In genomic region chr15:39920510-39921273, GRCh38 we compare ENCODE assay signal across 8 cellular contexts. TPM values are rescaled to one million over a fixed set of nuclear protein-coding genes. Genes with fewer than 3 reads are reported as not detected.
DNase-seq lines count a peak whose midpoint lies in the region; ATAC-seq and TF ChIP-seq lines count a peak whose summit lies in the region.

No MANE protein-coding gene starts in this region.

- H3K18ac ChIP-seq in trophoblast cell (ENCODE audit: low read length): peak overlapping the region; percentile 2

- peak; percentile 83 for DNase-seq in EH (ENCODE audit: low read depth)
- peak; percentile 44 for DNase-seq in Jurkat, Clone E6-1 (ENCODE audit: low read depth, low spot score)
- peak; percentile 61 for DNase-seq in SKM-1 (lab: John Stamatoyannopoulos, UW; ENCODE audit: unreplicated experiment)
- peak; percentile 86 for DNase-seq in activated naive CD8-positive, alpha-beta T cell treated with anti-CD3 and anti-CD28 coated beads, Interleukin-2, amount 10 ng/mL, durations not matched to agents 7 days and 5 days
- DNase-seq in cardiac muscle cell (ENCODE audit: low read depth in 1 of 2, low spot score in 1 of 2): peak; percentile 77 to 87
- DNase-seq in trophoblast cell: peak; percentile 58 to 82
- DNase-seq in transverse colon: peak; percentile 80

- peaks cover 2% of the 10 kb centered on the region for H3K36me3 Mint-ChIP-seq in activated naive CD8-positive, alpha-beta T cell treated with anti-CD3 and anti-CD28 coated beads, Interleukin-2, amount 10 ng/mL, durations not matched to agents 7 days and 5 days

- peaks cover 24% of the 10 kb centered on the region for H3K27me3 ChIP-seq in cardiac muscle cell
- peaks cover 13% of the 10 kb centered on the region for H3K27me3 ChIP-seq in trophoblast cell (ENCODE audit: insufficient read depth, low read length)
- H3K27me3 ChIP-seq in transverse colon: peaks cover 40% of the 10 kb centered on the region

- H3K4me2 ChIP-seq in trophoblast cell (ENCODE audit: low read length): peak overlapping the region; percentile 88

- H4K91ac ChIP-seq in trophoblast cell (ENCODE audit: low read depth, low read length): peak overlapping the region; percentile 47

- H2BK12ac ChIP-seq in trophoblast cell (ENCODE audit: low read length): no peak overlapping the region

- H3K4ac ChIP-seq in trophoblast cell (ENCODE audit: low read depth, low read length): no peak overlapping the region

- H3K36me3 ChIP-seq in cardiac muscle cell (no peaks in the 10 kb centered on the region), trophoblast cell (ENCODE audit: control insufficient read depth in 1 of 2, insufficient read depth in 2 of 2, low read length in 2 of 2) (no peaks in the 10 kb centered on the region), transverse colon (no peaks in the 10 kb centered on the region)

- H3K9me3 ChIP-seq in cardiac muscle cell (ENCODE audit: low read depth): no peaks in the 10 kb centered on the region
- H3K9me3 ChIP-seq in trophoblast cell (ENCODE audit: insufficient read depth, low read depth, low read length): peaks cover 3% of the 10 kb centered on the region
- no peaks in the 10 kb centered on the region for H3K9me3 ChIP-seq in transverse colon

- POLR2A ChIA-PET in activated naive CD8-positive, alpha-beta T cell treated with anti-CD3 and anti-CD28 coated beads, Interleukin-2, amount 10 ng/mL, durations not matched to agents 7 days and 5 days (lab: Charles Lee): interaction anchor here (0.8 to 1.4 kb wide), 2 partner anchors 13 to 138 kb away, joined by 3 to 4 read pairs; partner anchors contain the start of genes EIF2AK4 and FSIP1

- in situ Hi-C loops in transverse colon (cut with MboI; ENCODE audit: low pct_ligation_motif_present in 1 of 4, low pct_unique_long_range_greater_than_20kb in 1 of 4, low sequenced_read_pairs in 3 of 4): no loop called here

- TF ChIP-seq CTCF in cardiac muscle cell (IDR thresholded peaks at IDR 0.05; ENCODE audit: low read depth, low read length) (no peak), transverse colon (IDR thresholded peaks at IDR 0.05) (no peak)

- peaks cover 2% of the 10 kb centered on the region for H3K79me1 ChIP-seq in trophoblast cell (ENCODE audit: low read length)

- H2BK5ac ChIP-seq in trophoblast cell (ENCODE audit: low read depth, low read length, poor library complexity): no peak overlapping the region

- H3K4me1 Mint-ChIP-seq in activated naive CD8-positive, alpha-beta T cell treated with anti-CD3 and anti-CD28 coated beads, Interleukin-2, amount 10 ng/mL, durations not matched to agents 7 days and 5 days: peaks cover 15% of the 10 kb centered on the region

- H3K4me1 ChIP-seq in cardiac muscle cell (ENCODE audit: low read depth) (no peaks in the 10 kb centered on the region), trophoblast cell (ENCODE audit: control insufficient read depth in 1 of 2, insufficient read depth in 2 of 2, low read length in 2 of 2) (peaks cover 4 to 12% of the 10 kb centered on the region in 2 experiments), transverse colon (peaks cover 0 to 16% (median 14%) of the 10 kb centered on the region in 4 donors)

- peak overlapping the region; percentile 9 for H2BK120ac ChIP-seq in trophoblast cell (ENCODE audit: insufficient read depth, low read length, poor library complexity)

- intact Hi-C loops in transverse colon (cut with DNase I; ENCODE audit: low total_unique reads): no loop called here

- H3K4me3 ChIP-seq in Jurkat, Clone E6-1 (ENCODE audit: low read length): peak overlapping the region; percentile 57
- H3K4me3 ChIP-seq in cardiac muscle cell (peak overlapping the region; percentile 42), trophoblast cell (ENCODE audit: low read depth, low read length) (peak overlapping the region; percentile 80), transverse colon (peak overlapping the region; percentile 45 to 64 (median 58))

- peak; percentile 85 for ATAC-seq in GM21717 (IDR thresholded peaks at IDR 0.05; ENCODE audit: unreplicated experiment)
- ATAC-seq in activated naive CD8-positive, alpha-beta T cell treated with anti-CD3 and anti-CD28 coated beads, Interleukin-2, amount 10 ng/mL, durations not matched to agents 7 days and 5 days (ENCODE audit: low read depth): peak; percentile 92

- no peak overlapping the region for H2AK5ac ChIP-seq in trophoblast cell (ENCODE audit: low read length)

- no peak overlapping the region for H3K23ac ChIP-seq in trophoblast cell (ENCODE audit: low read length)

- H4K12ac ChIP-seq in trophoblast cell (ENCODE audit: low read depth, low read length): peak overlapping the region; percentile 20

- no peak for TF ChIP-seq EP300 in transverse colon (IDR thresholded peaks at IDR 0.05; ENCODE audit: low read depth)

- H4K8ac ChIP-seq in trophoblast cell (ENCODE audit: low read depth, low read length): peak overlapping the region; percentile 49

- H3K27me3 Mint-ChIP-seq in activated naive CD8-positive, alpha-beta T cell treated with anti-CD3 and anti-CD28 coated beads, Interleukin-2, amount 10 ng/mL, durations not matched to agents 7 days and 5 days: peaks cover 46% of the 10 kb centered on the region

- H3K9ac ChIP-seq in trophoblast cell (ENCODE audit: low read length): peak overlapping the region; percentile 66

- H3K9me3 Mint-ChIP-seq in activated naive CD8-positive, alpha-beta T cell treated with anti-CD3 and anti-CD28 coated beads, Interleukin-2, amount 10 ng/mL, durations not matched to agents 7 days and 5 days: peaks cover 1% of the 10 kb centered on the region

- H3K27ac ChIP-seq in cardiac muscle cell (no peak overlapping the region), trophoblast cell (ENCODE audit: low read depth, low read length) (no peak overlapping the region), transverse colon (peak overlapping the region; percentile 65 to 69 (median 68))

- H2AFZ ChIP-seq in trophoblast cell (ENCODE audit: insufficient read depth, low read length, poor library complexity): peak overlapping the region; percentile 18

- WGBS in trophoblast cell (ENCODE audit: extremely low coverage, insufficient coverage, insufficient read length): no CpG with 5 or more reads among the region's 70 CpGs
- 4% methylated on average over 27 of the region's 70 CpGs; no CpG with 5 or more reads in 1 of the 2 donors for WGBS in transverse colon (ENCODE audit: low coverage in 1 of 2), 2 donors

- peak overlapping the region; percentile 19 for H3K14ac ChIP-seq in trophoblast cell (ENCODE audit: low read length)

- H3K27ac Mint-ChIP-seq in activated naive CD8-positive, alpha-beta T cell treated with anti-CD3 and anti-CD28 coated beads, Interleukin-2, amount 10 ng/mL, durations not matched to agents 7 days and 5 days: peak overlapping the region; percentile 75

- H3K4me3 Mint-ChIP-seq in activated naive CD8-positive, alpha-beta T cell treated with anti-CD3 and anti-CD28 coated beads, Interleukin-2, amount 10 ng/mL, durations not matched to agents 7 days and 5 days: peak overlapping the region; percentile 84

- no peaks in the 10 kb centered on the region for H3K79me2 ChIP-seq in trophoblast cell (ENCODE audit: control insufficient read depth, insufficient read depth, low read length, poor library complexity)

- TF ChIP-seq POLR2A in transverse colon (IDR thresholded peaks at IDR 0.05): peak; percentile 34

RNA-seq across cellular contexts. Expression of gene GPR176, which starts 0.6 kb away (rescaled TPM):
- 1.4 TPM for polyA plus RNA-seq in Jurkat, Clone E6-1 (2012; ENCODE audit: insufficient read depth, insufficient read length)
- total RNA-seq in activated naive CD8-positive, alpha-beta T cell treated with anti-CD3 and anti-CD28 coated beads, Interleukin-2, amount 10 ng/mL, durations not matched to agents 7 days and 5 days: under 1 TPM; 0.09 to 0.14 TPM
- total RNA-seq in cardiac muscle cell: 3.2 and 5.6 TPM in 2 replicates
- 1.4 and 5.9 TPM in 2 replicates for polyA plus RNA-seq in cardiac muscle cell
- 1.2 TPM in 2 replicates for polyA plus RNA-seq in trophoblast cell (2013)
- total RNA-seq in transverse colon: 10 to 100 TPM in 1 of 4 donors, 1 to 10 TPM in 2, not detected in 1; 1.6 to 10.9 (median 2.5) TPM

RNA-seq across cellular contexts. Expression of gene EIF2AK4, which starts 13.2 kb away (rescaled TPM):
- 29.4 TPM for polyA plus RNA-seq in Jurkat, Clone E6-1 (2012; ENCODE audit: insufficient read depth, insufficient read length)
- total RNA-seq in activated naive CD8-positive, alpha-beta T cell treated with anti-CD3 and anti-CD28 coated beads, Interleukin-2, amount 10 ng/mL, durations not matched to agents 7 days and 5 days: 10 to 100 TPM; 26.4 to 28.7 TPM
- total RNA-seq in cardiac muscle cell (41.4 and 54.7 TPM in 2 replicates), transverse colon (10 to 100 TPM; 22.4 to 52.9 (median 36.5) TPM)
- polyA plus RNA-seq in cardiac muscle cell: 60.6 and 74.9 TPM in 2 replicates
- 33.5 and 36.3 TPM in 2 replicates for polyA plus RNA-seq in trophoblast cell (2013)

Comparison
In these comparisons a context has a peak if more than half of its experiments do, and no peak if none do; other contexts are left out.
1. H3K27ac ChIP-seq: peak in transverse colon (4 of 4); none in cardiac muscle cell (single experiment) and trophoblast cell (single experiment).
2. Peak in every context shown above with its lines, with median percentiles within 50 percentile points of each other: DNase-seq and H3K4me3 ChIP-seq.